ENCODE assay signal across 32 cellular contexts in genomic region chr21:24939288-24939687, GRCh38.
A peak's percentile ranks its signal among the peaks of the same experiment; 100 is the strongest.
DNase-seq lines count a peak whose midpoint lies in the region; ATAC-seq, FAIRE-seq and TF ChIP-seq lines count a peak whose summit lies in the region.
"Had no signal": no experiment of that assay in that cellular context is flagged by ENCODE, and none has a peak within 500 bp of the region (broad histone marks: within the 10 kb centered on the region; RNA-seq: fewer than 3 reads in every experiment).

No MANE protein-coding gene starts in this region.

- intact Hi-C loops in MCF 10A (cut with micrococcal nuclease) (no loop called here), mammary epithelial cell (cut with micrococcal nuclease) (no loop called here), HepG2 (cut with micrococcal nuclease; ENCODE audit: unreplicated experiment) (no loop called here)

- in situ Hi-C loops in mammary epithelial cell (cut with MboI; ENCODE audit: low sequenced_read_pairs in 2 of 2): no loop called here
- in situ Hi-C loops in HepG2 (cut with HindIII; ENCODE audit: extremely low pct_ligation_motif_present, low pct_unique_long_range_greater_than_20kb): no loop called here

- H2AFZ ChIP-seq in mammary epithelial cell (ENCODE audit: low read depth, low read length) (no peak overlapping the region), HepG2 (ENCODE audit: low read length) (no peak overlapping the region)
- H2AFZ ChIP-seq: GM23338 had no signal

- DNase-seq in MCF 10A (ENCODE audit: unreplicated experiment) (peak; percentile 81), mammary epithelial cell (no peak), NCI-H69 (lab: John Stamatoyannopoulos, UW) (peak; percentile 96), middle frontal gyrus (ENCODE audit: extremely low spot score, low spot score) (peak; percentile 31), HepG2 (ENCODE audit: low spot score) (no peak)
- no peak for DNase-seq in activated CD4-positive, CD25-positive, alpha-beta regulatory T cell treated with anti-CD3 and anti-CD28 coated beads, Interleukin-2, amount 50 U/mL, for 72 hours
- DNase-seq in activated naive CD4-positive, alpha-beta T cell treated with anti-CD3 and anti-CD28 coated beads, Interleukin-2, amount 10 ng/mL, durations not matched to agents 7 days and 5 days: no peak
- DNase-seq: activated CD8-positive, alpha-beta T cell treated with anti-CD3 and anti-CD28 coated beads, Interleukin-2, amount 10 ng/mL, durations not matched to agents 7 days and 5 days; activated naive CD8-positive, alpha-beta T cell treated with anti-CD3 and anti-CD28 coated beads for 36 hours; activated T-cell treated with anti-CD3 and anti-CD28 coated beads for 4 hours; CD4-positive, CD25-positive, alpha-beta regulatory T cell; cerebellar nuclear complex; HFFc6; hippocampal formation; immature natural killer cell; Kasumi-1; left ventricle myocardium superior; naive thymus-derived CD4-positive, alpha-beta T cell; NCI-H1048; NCI-H526 treated with DMSO at 0.1 percent for 48 hours; stimulated activated CD4-positive, alpha-beta T cell treated with anti-CD3 and anti-CD28 coated beads, Interleukin-15, amount 100 ng/mL, for 24 hours; stimulated activated naive B cell treated with anti-CD40 and anti-IgM and Interleukin-4, amounts not matched to agents 10 μg/mL and 1 μg/mL and 100 μg/mL, for 72 hours; testis had no signal

- H3K9ac ChIP-seq in mammary epithelial cell (ENCODE audit: insufficient read depth, low read length) (no peak overlapping the region), HepG2 (ENCODE audit: insufficient read depth, low read depth, low read length) (no peak overlapping the region)

- dilution Hi-C loops in mammary epithelial cell (cut with HindIII; ENCODE audit: low sequenced_read_pairs): no loop called here

- BruUV-seq in MCF 10A (replicated peaks; lab: Mats Ljungman, UMichigan): no TSS peak
- BruUV-seq in mammary epithelial cell (replicated peaks; lab: Mats Ljungman, UMichigan): no TSS peak
- no TSS peak for BruUV-seq in HepG2 (replicated peaks; lab: Mats Ljungman, UMichigan)

- H3K4me1 Mint-ChIP-seq in MCF 10A (ENCODE audit: insufficient read depth, unreplicated experiment): peaks cover 26% of the 10 kb centered on the region
- H3K4me1 Mint-ChIP-seq in activated naive CD4-positive, alpha-beta T cell treated with anti-CD3 and anti-CD28 coated beads, Interleukin-2, amount 10 ng/mL, durations not matched to agents 7 days and 5 days: no peaks in the 10 kb centered on the region
- H3K4me1 Mint-ChIP-seq: activated naive CD8-positive, alpha-beta T cell treated with anti-CD3 and anti-CD28 coated beads for 36 hours; CD4-positive, CD25-positive, alpha-beta regulatory T cell; immature natural killer cell; naive thymus-derived CD4-positive, alpha-beta T cell; stimulated activated naive B cell treated with anti-CD40 and anti-IgM and Interleukin-4, amounts not matched to agents 10 μg/mL and 1 μg/mL and 100 μg/mL, for 72 hours had no signal

- no peaks in the 10 kb centered on the region for H3K9me3 Mint-ChIP-seq in MCF 10A (ENCODE audit: unreplicated experiment)
- H3K9me3 Mint-ChIP-seq in activated naive CD4-positive, alpha-beta T cell treated with anti-CD3 and anti-CD28 coated beads, Interleukin-2, amount 10 ng/mL, durations not matched to agents 7 days and 5 days: peaks cover 2% of the 10 kb centered on the region
- H3K9me3 Mint-ChIP-seq: activated naive CD8-positive, alpha-beta T cell treated with anti-CD3 and anti-CD28 coated beads for 36 hours; HFFc6; stimulated activated naive B cell treated with anti-CD40 and anti-IgM and Interleukin-4, amounts not matched to agents 10 μg/mL and 1 μg/mL and 100 μg/mL, for 72 hours; T-helper 1 cell treated with Interleukin-12 subunit alpha and Interleukin-12 subunit beta and Interleukin-4 antibody, amounts not matched to agents 30 μg/mL and 1 μg/mL, for 36 hours had no signal

- 0% methylated on average over 1 of the region's 1 CpG for WGBS in mammary epithelial cell (ENCODE audit: low coverage, missing lambda C conversion rate)
- 58% methylated on average over 1 of the region's 1 CpG for WGBS in HepG2 (ENCODE audit: low lambda C conversion rate)

- no peak for FAIRE-seq in HepG2 (lab: Jason Lieb, UNC)
- FAIRE-seq: D721Med, endometrium had no signal

- no peak for TF ChIP-seq POLR2A in HepG2 (IDR thresholded peaks at IDR 0.05; ENCODE audit: insufficient read depth in 1 of 2, low read depth in 2 of 2, low read length in 2 of 2)

- no peak overlapping the region for H3K27ac ChIP-seq in mammary epithelial cell (ENCODE audit: insufficient read depth, low read depth, low read length)
- no peak overlapping the region for H3K27ac ChIP-seq in HepG2 (ENCODE audit: extremely low read length, insufficient read depth, low read length)
- H3K27ac ChIP-seq: body of pancreas, HL-60, SJSA1, testis, vagina had no signal

- H3K27me3 Mint-ChIP-seq in MCF 10A (ENCODE audit: insufficient read depth, unreplicated experiment): no peaks in the 10 kb centered on the region
- no peaks in the 10 kb centered on the region for H3K27me3 Mint-ChIP-seq in activated naive CD4-positive, alpha-beta T cell treated with anti-CD3 and anti-CD28 coated beads, Interleukin-2, amount 10 ng/mL, durations not matched to agents 7 days and 5 days
- H3K27me3 Mint-ChIP-seq: activated naive CD8-positive, alpha-beta T cell treated with anti-CD3 and anti-CD28 coated beads for 36 hours; CD4-positive, CD25-positive, alpha-beta regulatory T cell; naive thymus-derived CD4-positive, alpha-beta T cell had no signal

- H3K4me3 ChIP-seq in mammary epithelial cell (replicated peaks in 1 of 3; ENCODE audit: insufficient read depth in 1 of 3, low read depth in 2 of 3, low read length in 3 of 3): no peak overlapping the region
- no peak overlapping the region for H3K4me3 ChIP-seq in HepG2 (replicated peaks in 1 of 3; ENCODE audit: insufficient read depth in 1 of 3, low read depth in 2 of 3, low read length in 3 of 3)
- H3K4me3 ChIP-seq: body of pancreas, GM23338, SJSA1, testis, vagina had no signal

- no peak for TF ChIP-seq CTCF in MCF 10A (IDR thresholded peaks at IDR 0.05; ENCODE audit: unreplicated experiment)
- no peak for TF ChIP-seq CTCF in mammary epithelial cell (conservative IDR thresholded peaks at IDR 0.05 in 1 of 2, IDR thresholded peaks at IDR 0.05 in 1 of 2; ENCODE audit: extremely low read depth in 1 of 2, insufficient read depth in 1 of 2, low read depth in 1 of 2, low read length in 2 of 2)
- no peak for TF ChIP-seq CTCF in HepG2 (CRISPR knock-in tag; IDR thresholded peaks at IDR 0.05)

- TF ChIP-seq RAD21 in HepG2 (CRISPR knock-in tag; IDR thresholded peaks at IDR 0.05): no peak

- ATAC-seq in HG03378 (IDR thresholded peaks at IDR 0.05; ENCODE audit: unreplicated experiment): no peak
- ATAC-seq in HepG2: no peak
- ATAC-seq: activated CD8-positive, alpha-beta T cell treated with anti-CD3 and anti-CD28 coated beads, Interleukin-2, amount 10 ng/mL, durations not matched to agents 7 days and 5 days; body of pancreas; GM23338; left ventricle myocardium superior; naive thymus-derived CD4-positive, alpha-beta T cell; stimulated activated naive B cell treated with anti-CD40 and anti-IgM and Interleukin-4, amounts not matched to agents 10 μg/mL and 1 μg/mL and 100 μg/mL, for 72 hours had no signal

- CTCF ChIA-PET in MCF 10A (lab: Yijun Ruan, JAX): no interaction called here
- CTCF ChIA-PET in mammary epithelial cell (lab: Charles Lee; ENCODE audit: low non-redundant PET): no interaction called here
- CTCF ChIA-PET in activated naive CD4-positive, alpha-beta T cell treated with anti-CD3 and anti-CD28 coated beads, Interleukin-2, amount 10 ng/mL, durations not matched to agents 7 days and 5 days (lab: Charles Lee): no interaction called here
- CTCF ChIA-PET in HepG2 (lab: Yijun Ruan, JAX; ENCODE audit: low intra/inter-chr PET ratio, low total read pairs): no interaction called here

- H4K20me1 ChIP-seq in mammary epithelial cell (ENCODE audit: insufficient read depth, low read length) (no peaks in the 10 kb centered on the region), HepG2 (ENCODE audit: insufficient read depth, low read length) (no peaks in the 10 kb centered on the region)

- H3K79me2 ChIP-seq in mammary epithelial cell (ENCODE audit: insufficient read depth, low read length) (no peaks in the 10 kb centered on the region), HepG2 (ENCODE audit: insufficient read depth, low read length) (no peaks in the 10 kb centered on the region)

- H3K9me3 ChIP-seq in mammary epithelial cell (replicated peaks; ENCODE audit: insufficient read depth, low read length) (peaks cover 10% of the 10 kb centered on the region), HepG2 (ENCODE audit: low read length) (peaks cover 76% of the 10 kb centered on the region)
- H3K9me3 ChIP-seq: body of pancreas, SJSA1, testis, vagina had no signal

- H3K4me1 ChIP-seq in mammary epithelial cell (ENCODE audit: insufficient read depth, low read length): no peaks in the 10 kb centered on the region
- no peaks in the 10 kb centered on the region for H3K4me1 ChIP-seq in HepG2 (ENCODE audit: insufficient read depth, low read length)
- H3K4me1 ChIP-seq: SJSA1, vagina had no signal

- no peak overlapping the region for H3K27ac Mint-ChIP-seq in MCF 10A (ENCODE audit: low read depth, unreplicated experiment)
- H3K27ac Mint-ChIP-seq in activated naive CD4-positive, alpha-beta T cell treated with anti-CD3 and anti-CD28 coated beads, Interleukin-2, amount 10 ng/mL, durations not matched to agents 7 days and 5 days: no peak overlapping the region
- H3K27ac Mint-ChIP-seq: activated CD8-positive, alpha-beta T cell treated with anti-CD3 and anti-CD28 coated beads, Interleukin-2, amount 10 ng/mL, durations not matched to agents 7 days and 5 days; activated naive CD8-positive, alpha-beta T cell treated with anti-CD3 and anti-CD28 coated beads for 36 hours; CD4-positive, CD25-positive, alpha-beta regulatory T cell; GM23338; HFFc6; immature natural killer cell; naive thymus-derived CD4-positive, alpha-beta T cell; stimulated activated naive B cell treated with anti-CD40 and anti-IgM and Interleukin-4, amounts not matched to agents 10 μg/mL and 1 μg/mL and 100 μg/mL, for 72 hours; T-helper 1 cell treated with Interleukin-12 subunit alpha and Interleukin-12 subunit beta and Interleukin-4 antibody, amounts not matched to agents 30 μg/mL and 1 μg/mL, for 36 hours had no signal

- H3K36me3 ChIP-seq in mammary epithelial cell (ENCODE audit: insufficient read depth, low read length) (no peaks in the 10 kb centered on the region), HepG2 (replicated peaks in 1 of 2; ENCODE audit: control insufficient read depth in 1 of 2, insufficient read depth in 2 of 2, low read length in 2 of 2) (no peaks in the 10 kb centered on the region)
- H3K36me3 ChIP-seq: SJSA1, vagina had no signal

- no peaks in the 10 kb centered on the region for H3K27me3 ChIP-seq in mammary epithelial cell (ENCODE audit: insufficient read depth, low read length)
- no peaks in the 10 kb centered on the region for H3K27me3 ChIP-seq in HepG2 (ENCODE audit: control insufficient read depth in 1 of 2, insufficient read depth in 2 of 2, low read length in 2 of 2)
- H3K27me3 ChIP-seq: body of pancreas, SJSA1, testis, vagina had no signal

- POLR2A ChIA-PET in MCF 10A (lab: Yijun Ruan, JAX) (interaction anchor here (1.4 kb wide), 1 partner anchor 37 kb away, joined by 3 read pairs; no protein-coding TSS in a partner anchor), HepG2 (lab: Yijun Ruan, JAX) (no interaction called here)

- no peaks in the 10 kb centered on the region for H3K36me3 Mint-ChIP-seq in MCF 10A (ENCODE audit: insufficient read depth, unreplicated experiment)
- no peaks in the 10 kb centered on the region for H3K36me3 Mint-ChIP-seq in activated naive CD4-positive, alpha-beta T cell treated with anti-CD3 and anti-CD28 coated beads, Interleukin-2, amount 10 ng/mL, durations not matched to agents 7 days and 5 days
- H3K36me3 Mint-ChIP-seq: activated naive CD8-positive, alpha-beta T cell treated with anti-CD3 and anti-CD28 coated beads for 36 hours; CD4-positive, CD25-positive, alpha-beta regulatory T cell; immature natural killer cell; naive thymus-derived CD4-positive, alpha-beta T cell; stimulated activated naive B cell treated with anti-CD40 and anti-IgM and Interleukin-4, amounts not matched to agents 10 μg/mL and 1 μg/mL and 100 μg/mL, for 72 hours had no signal

- H3K4me2 ChIP-seq in mammary epithelial cell (ENCODE audit: insufficient read depth, low read depth, low read length): no peak overlapping the region
- no peak overlapping the region for H3K4me2 ChIP-seq in HepG2 (ENCODE audit: low read depth, low read length)
- H3K4me2 ChIP-seq: GM23338 had no signal

- no peak for TF ChIP-seq EP300 in HepG2 (IDR thresholded peaks at IDR 0.05; ENCODE audit: low read depth in 2 of 2, low read length in 2 of 2)
- TF ChIP-seq EP300 in HepG2 (CRISPR knock-in tag; IDR thresholded peaks at IDR 0.05; ENCODE audit: borderline replicate concordance): no peak

- H3K4me3 Mint-ChIP-seq in MCF 10A (ENCODE audit: unreplicated experiment): no peak overlapping the region
- no peak overlapping the region for H3K4me3 Mint-ChIP-seq in activated naive CD4-positive, alpha-beta T cell treated with anti-CD3 and anti-CD28 coated beads, Interleukin-2, amount 10 ng/mL, durations not matched to agents 7 days and 5 days
- H3K4me3 Mint-ChIP-seq: activated CD8-positive, alpha-beta T cell treated with anti-CD3 and anti-CD28 coated beads, Interleukin-2, amount 10 ng/mL, durations not matched to agents 7 days and 5 days; activated naive CD8-positive, alpha-beta T cell treated with anti-CD3 and anti-CD28 coated beads for 36 hours; CD4-positive, CD25-positive, alpha-beta regulatory T cell; GM23338; HFFc6; immature natural killer cell; naive thymus-derived CD4-positive, alpha-beta T cell; stimulated activated naive B cell treated with anti-CD40 and anti-IgM and Interleukin-4, amounts not matched to agents 10 μg/mL and 1 μg/mL and 100 μg/mL, for 72 hours; T-helper 1 cell treated with Interleukin-12 subunit alpha and Interleukin-12 subunit beta and Interleukin-4 antibody, amounts not matched to agents 30 μg/mL and 1 μg/mL, for 36 hours had no signal

Comparison
In these comparisons a context has a peak if more than half of its experiments do, and no peak if none do; other contexts are left out.
1. DNase-seq: peak in MCF 10A (single experiment), NCI-H69 (single experiment) and middle frontal gyrus (single experiment); none in mammary epithelial cell (single experiment), activated CD4-positive, CD25-positive, alpha-beta regulatory T cell treated with anti-CD3 and anti-CD28 coated beads, Interleukin-2, amount 50 U/mL, for 72 hours (single experiment), activated naive CD4-positive, alpha-beta T cell treated with anti-CD3 and anti-CD28 coated beads, Interleukin-2, amount 10 ng/mL, durations not matched to agents 7 days and 5 days (single experiment) and HepG2 (single experiment).